8 cellular contexts compared by ENCODE assay signal in genomic region chr2:69082430-69082997, GRCh38.
DNase-seq lines count a peak whose midpoint lies in the region; ATAC-seq and TF ChIP-seq lines count a peak whose summit lies in the region.

No MANE protein-coding gene starts in this region.

- peaks cover 56% of the 10 kb centered on the region for H3K36me3 ChIP-seq in GM23248 (ENCODE audit: low read depth)

- no peak overlapping the region for H2AFZ ChIP-seq in GM23248

- H3K79me2 ChIP-seq in GM23248 (ENCODE audit: insufficient read depth) = no peaks in the 10 kb centered on the region

- no peaks in the 10 kb centered on the region for H3K27me3 ChIP-seq in GM23248 (replicated peaks; ENCODE audit: insufficient read depth)

- 63 to 65% methylated on average over 9 of the region's 9 CpGs for WGBS in GM23248 (ENCODE audit: low coverage in 1 of 2, low lambda C conversion rate in 2 of 2, missing lambda C conversion rate in 2 of 2), 2 experiments

- H3F3A ChIP-seq in GM23248 (ENCODE audit: insufficient read depth) = peaks cover 79% of the 10 kb centered on the region

- H3K4me3 ChIP-seq in GM23248 (no peak overlapping the region), foreskin fibroblast (ENCODE audit: low read depth in 1 of 2, low read length in 2 of 2) (no peak overlapping the region), skeletal muscle cell (ENCODE audit: low read depth, low read length) (no peak overlapping the region)

- H3K9me3 ChIP-seq in GM23248 (ENCODE audit: low read depth) = no peaks in the 10 kb centered on the region

- peaks cover 34% of the 10 kb centered on the region for H3K4me1 ChIP-seq in GM23248 (ENCODE audit: insufficient read depth)

- no peaks in the 10 kb centered on the region for H3K9me2 ChIP-seq in GM23248 (ENCODE audit: insufficient read depth)

- peak; percentile 79 for DNase-seq in GM23248
- peak; percentile 51 to 57 for DNase-seq in SHP77 (lab: John Stamatoyannopoulos, UW)
- DNase-seq in foreskin fibroblast = peak; percentile 76 to 78
- peak; percentile 43 for DNase-seq in skeletal muscle cell (ENCODE audit: low read depth)
- no peak for DNase-seq in RKO (ENCODE audit: low spot score)
- DNase-seq in superior temporal gyrus (ENCODE audit: extremely low spot score) = no peak

- in situ Hi-C loops in GM23248 (cut with MboI) = no loop called here

- H3K27ac ChIP-seq in GM23248 = peak overlapping the region; percentile 69

- H4K20me1 ChIP-seq in GM23248 (ENCODE audit: insufficient read depth) = no peaks in the 10 kb centered on the region

- no peak overlapping the region for H3K9ac ChIP-seq in GM23248

- ATAC-seq in HG03378 (IDR thresholded peaks at IDR 0.05; ENCODE audit: unreplicated experiment) (no peak), GM21423 (IDR thresholded peaks at IDR 0.05; ENCODE audit: unreplicated experiment) (no peak)

- no peak for TF ChIP-seq CTCF in foreskin fibroblast (IDR thresholded peaks at IDR 0.05; ENCODE audit: low read depth, low read length)

- peak overlapping the region; percentile 30 for H3K4me2 ChIP-seq in GM23248 (ENCODE audit: unreplicated experiment)

Comparison
In these comparisons a context has a peak if more than half of its experiments do, and no peak if none do; other contexts are left out.
1. DNase-seq: peak in GM23248 (single experiment), SHP77 (2 of 2), foreskin fibroblast (2 of 2) and skeletal muscle cell (single experiment); none in RKO (single experiment) and superior temporal gyrus (single experiment).